14 cellular contexts compared by ENCODE assay signal in the genomic region with DNA sequence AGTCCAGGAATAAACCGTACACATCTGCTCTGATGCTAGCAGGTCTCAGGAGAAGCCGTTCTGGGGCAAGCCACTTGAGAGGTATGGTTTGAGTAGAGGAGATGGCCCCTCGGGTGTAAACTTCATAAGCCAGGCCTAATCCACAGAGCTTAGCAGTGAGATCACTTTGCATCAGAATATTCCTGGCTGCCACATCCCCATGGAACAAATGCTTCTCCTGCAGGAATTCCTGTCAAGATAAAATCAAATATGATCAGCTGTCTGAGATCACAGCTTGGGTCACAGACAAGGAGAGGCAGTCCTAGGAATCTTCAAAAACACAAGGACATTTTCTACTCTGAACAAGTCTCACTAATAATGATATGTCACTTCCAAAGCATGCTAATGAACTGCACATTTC. TPM values are rescaled to one million over a fixed set of nuclear protein-coding genes. Genes with fewer than 3 reads are reported as not detected.
DNase-seq lines count a peak whose midpoint lies in the region; ATAC-seq, FAIRE-seq and TF ChIP-seq lines count a peak whose summit lies in the region.
"Had no signal": no experiment of that assay in that cellular context is flagged by ENCODE, and none has a peak within 500 bp of the region (broad histone marks: within the 10 kb centered on the region; RNA-seq: fewer than 3 reads in every experiment).

No MANE protein-coding gene starts in this region.

- in situ Hi-C loops in HAP-1 (cut with MboI; ENCODE audit: low sequenced_read_pairs), result no loop called here

- no CpG with 5 or more reads among the region's 3 CpGs for WGBS in trophoblast cell (ENCODE audit: extremely low coverage, insufficient coverage, insufficient read length)

- no peak overlapping the region for H2AFZ ChIP-seq in trophoblast cell (ENCODE audit: insufficient read depth, low read length, poor library complexity)
- H2AFZ ChIP-seq: GM23338 had no signal

- no peak overlapping the region for H4K91ac ChIP-seq in trophoblast cell (ENCODE audit: low read depth, low read length)

- H3K36me3 ChIP-seq in HAP-1 (replicated peaks), result no peaks in the 10 kb centered on the region
- H3K36me3 ChIP-seq in trophoblast cell (ENCODE audit: control insufficient read depth in 1 of 2, insufficient read depth in 2 of 2, low read length in 2 of 2), result peaks cover 0 to 2% of the 10 kb centered on the region in 2 experiments
- H3K36me3 ChIP-seq: BLaER1 had no signal

- no peak overlapping the region for H3K14ac ChIP-seq in trophoblast cell (ENCODE audit: low read length)

- H2AK5ac ChIP-seq in trophoblast cell (ENCODE audit: low read length), result no peak overlapping the region

- H3K27me3 ChIP-seq in HAP-1 (ENCODE audit: low read depth) (no peaks in the 10 kb centered on the region), trophoblast cell (ENCODE audit: insufficient read depth, low read length) (no peaks in the 10 kb centered on the region)
- H3K27me3 ChIP-seq: BLaER1 had no signal

- no peaks in the 10 kb centered on the region for H3K79me2 ChIP-seq in trophoblast cell (ENCODE audit: control insufficient read depth, insufficient read depth, low read length, poor library complexity)

- ATAC-seq in naive thymus-derived CD8-positive, alpha-beta T cell, result no peak
- ATAC-seq: GM23338 had no signal

- no peak overlapping the region for H3K27ac ChIP-seq in trophoblast cell (ENCODE audit: low read depth, low read length)
- H3K27ac ChIP-seq: BLaER1 had no signal

- H3K4me3 ChIP-seq in HAP-1 (no peak overlapping the region), trophoblast cell (ENCODE audit: low read depth, low read length) (no peak overlapping the region)
- H3K4me3 ChIP-seq: BLaER1, GM23338 had no signal

- H3K9me3 ChIP-seq in HAP-1 (no peaks in the 10 kb centered on the region), trophoblast cell (ENCODE audit: insufficient read depth, low read depth, low read length) (no peaks in the 10 kb centered on the region)
- H3K9me3 ChIP-seq: BLaER1, Caco-2 had no signal

- peaks cover 31% of the 10 kb centered on the region for H3K4me1 Mint-ChIP-seq in HFFc6 (ENCODE audit: low read depth)
- H3K4me1 Mint-ChIP-seq in naive thymus-derived CD8-positive, alpha-beta T cell, result no peaks in the 10 kb centered on the region
- H3K4me1 Mint-ChIP-seq: CD8-positive, alpha-beta memory T cell had no signal

- POLR2A ChIA-PET in naive thymus-derived CD8-positive, alpha-beta T cell (lab: Charles Lee), result no interaction called here

- no peaks in the 10 kb centered on the region for H3K27me3 Mint-ChIP-seq in HFFc6 (ENCODE audit: insufficient read depth)
- peaks cover 0 to 7% (median 2%) of the 10 kb centered on the region in 5 donors for H3K27me3 Mint-ChIP-seq in naive thymus-derived CD8-positive, alpha-beta T cell

- H3K23ac ChIP-seq in trophoblast cell (ENCODE audit: low read length), result no peak overlapping the region

- H4K8ac ChIP-seq in trophoblast cell (ENCODE audit: low read depth, low read length), result no peak overlapping the region

- H3K79me1 ChIP-seq in trophoblast cell (ENCODE audit: low read length), result no peaks in the 10 kb centered on the region

- TF ChIP-seq CTCF in HFFc6 (IDR thresholded peaks at IDR 0.05), result no peak

- H2BK12ac ChIP-seq in trophoblast cell (ENCODE audit: low read length), result no peak overlapping the region

- H3K4me3 Mint-ChIP-seq in HFFc6, result no peak overlapping the region
- H3K4me3 Mint-ChIP-seq in naive thymus-derived CD8-positive, alpha-beta T cell, result no peak overlapping the region
- H3K4me3 Mint-ChIP-seq: CD8-positive, alpha-beta memory T cell; GM23338 had no signal

- no peak overlapping the region for H3K18ac ChIP-seq in trophoblast cell (ENCODE audit: low read length)

- H3K27ac Mint-ChIP-seq in HFFc6, result no peak overlapping the region
- no peak overlapping the region for H3K27ac Mint-ChIP-seq in naive thymus-derived CD8-positive, alpha-beta T cell
- H3K27ac Mint-ChIP-seq: CD8-positive, alpha-beta memory T cell; GM23338 had no signal

- H4K12ac ChIP-seq in trophoblast cell (ENCODE audit: low read depth, low read length), result no peak overlapping the region

- no peak overlapping the region for H2BK5ac ChIP-seq in trophoblast cell (ENCODE audit: low read depth, low read length, poor library complexity)

- H3K9me3 Mint-ChIP-seq in HFFc6, result no peaks in the 10 kb centered on the region
- H3K9me3 Mint-ChIP-seq in naive thymus-derived CD8-positive, alpha-beta T cell, result no peaks in the 10 kb centered on the region
- H3K9me3 Mint-ChIP-seq: CD8-positive, alpha-beta memory T cell had no signal

- DNase-seq in HAP-1 (ENCODE audit: low spot score in 2 of 2) (peak; percentile 56 to 63), dermis blood vessel endothelial cell (peak; percentile 53), trophoblast cell (peak; percentile 41 to 78), RCC 7860 (ENCODE audit: low spot score) (no peak), HFFc6 (no peak)
- DNase-seq in naive thymus-derived CD8-positive, alpha-beta T cell, result no peak
- DNase-seq: AML-193; Caco-2; CD8-positive, alpha-beta memory T cell; DMS53; H7; IMR-90 had no signal

- FAIRE-seq in RCC 7860 (lab: Jason Lieb, UNC), result no peak

- no peak overlapping the region for H3K4me2 ChIP-seq in trophoblast cell (ENCODE audit: low read length)
- H3K4me2 ChIP-seq: BLaER1, GM23338 had no signal

- no peak overlapping the region for H2BK120ac ChIP-seq in trophoblast cell (ENCODE audit: insufficient read depth, low read length, poor library complexity)

- H3K4ac ChIP-seq in trophoblast cell (ENCODE audit: low read depth, low read length), result no peak overlapping the region

- H3K9ac ChIP-seq in trophoblast cell (ENCODE audit: low read length), result no peak overlapping the region
- H3K9ac ChIP-seq: BLaER1 had no signal

- H3K4me1 ChIP-seq in HAP-1 (peaks cover 21% of the 10 kb centered on the region), trophoblast cell (ENCODE audit: control insufficient read depth in 1 of 2, insufficient read depth in 2 of 2, low read length in 2 of 2) (no peaks in the 10 kb centered on the region)
- H3K4me1 ChIP-seq: BLaER1, Caco-2 had no signal

- peaks cover 22% of the 10 kb centered on the region; the same call in 1 of the 2 replicates for H3K36me3 Mint-ChIP-seq in HFFc6 (ENCODE audit: low read depth)
- peaks cover 0 to 14% (median 0%) of the 10 kb centered on the region in 3 donors for H3K36me3 Mint-ChIP-seq in naive thymus-derived CD8-positive, alpha-beta T cell

RNA-seq across cellular contexts. Expression of a gene that starts 11.2 kb away (rescaled TPM):
- 7.8 and 17.6 TPM in 2 replicates for total RNA-seq in dermis blood vessel endothelial cell
- polyA plus RNA-seq in trophoblast cell (2013), result 32.1 TPM in 2 replicates
- total RNA-seq in HFFc6 (2021; fragmentation: NEBNext Ultra II Directional; extraction: Animal tissue kit (Norgen Biotek cat#: 25700)), result 10 to 100 TPM; 40.7 to 50.7 (median 47.4) TPM
- 10 to 100 TPM; 34.3 to 39.1 TPM for total RNA-seq in naive thymus-derived CD8-positive, alpha-beta T cell
- polyA plus RNA-seq in naive thymus-derived CD8-positive, alpha-beta T cell, result 10 to 100 TPM; 44.1 to 77.3 (median 53.9) TPM

RNA-seq across cellular contexts. Expression of a gene that starts 49.2 kb away (rescaled TPM):
- total RNA-seq in dermis blood vessel endothelial cell, result 4.6 and 7.9 TPM in 2 replicates
- 1.7 and 1.8 TPM in 2 replicates for polyA plus RNA-seq in trophoblast cell (2013)
- 1 to 10 TPM; 1.1 to 3.0 (median 1.8) TPM for total RNA-seq in HFFc6 (2021; fragmentation: NEBNext Ultra II Directional; extraction: Animal tissue kit (Norgen Biotek cat#: 25700))
- under 1 TPM; 0.10 to 0.19 TPM for total RNA-seq in naive thymus-derived CD8-positive, alpha-beta T cell
- under 1 TPM in 1 of 3 donors, not detected in 2; 0.47 TPM for polyA plus RNA-seq in naive thymus-derived CD8-positive, alpha-beta T cell

Comparison
In these comparisons a context has a peak if more than half of its experiments do, and no peak if none do; other contexts are left out.
1. DNase-seq: peak in HAP-1 (2 of 2), dermis blood vessel endothelial cell (single experiment) and trophoblast cell (2 of 2); none in RCC 7860 (single experiment), HFFc6 (single experiment) and naive thymus-derived CD8-positive, alpha-beta T cell (0 of 10).